ENCODE assay signal across 24 cellular contexts in the genomic region with DNA sequence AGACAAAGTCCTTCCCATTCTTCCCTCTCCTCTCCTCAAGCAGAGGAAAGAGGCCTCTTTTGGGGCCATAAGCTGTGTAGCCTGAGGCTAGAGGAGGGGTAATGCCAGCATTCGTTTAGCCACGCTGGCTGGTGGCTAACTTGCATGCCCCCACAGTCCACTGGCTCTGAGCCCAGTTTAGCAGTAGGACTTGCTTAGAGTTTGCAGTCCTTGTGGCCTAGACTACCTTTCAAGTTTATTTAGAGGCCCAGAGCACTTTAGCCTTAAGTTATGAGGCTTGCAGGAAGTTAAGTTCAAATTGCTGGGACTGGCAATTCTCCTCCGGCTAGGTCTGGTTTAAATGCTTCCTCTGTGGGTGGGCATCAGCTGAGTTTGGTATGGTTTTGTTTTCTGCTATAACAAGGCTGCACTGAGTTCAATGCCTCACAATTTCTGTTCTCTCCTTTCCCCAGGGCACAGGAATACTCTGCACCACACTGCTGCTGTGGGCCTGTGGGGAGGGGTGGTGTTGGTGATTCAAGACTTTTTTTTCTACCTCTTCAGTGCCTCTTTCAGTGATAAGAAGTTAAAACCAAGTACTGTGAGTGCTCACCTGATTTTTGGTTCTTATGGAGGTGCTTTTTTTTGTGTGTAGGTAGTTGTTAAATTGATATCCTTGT.
"Had no signal": no experiment of that assay in that cellular context is flagged by ENCODE, and none has a peak within 500 bp of the region (broad histone marks: within the 10 kb centered on the region; RNA-seq: fewer than 3 reads in every experiment).

No MANE protein-coding gene starts in this region.

- DNase-seq: effector CD4-positive, alpha-beta T cell; heart left ventricle; hypothalamus; kidney glomerular epithelial cell; mammary epithelial cell; mucosa of descending colon; naive thymus-derived CD8-positive, alpha-beta T cell; ovary; right lobe of liver; spleen; stimulated activated CD4-positive, alpha-beta T cell treated with anti-CD3 and anti-CD28 coated beads, Interleukin-15, amount 100 ng/mL, for 24 hours; stimulated activated CD4-positive, alpha-beta T cell treated with anti-CD3 and anti-CD28 coated beads, Interleukin-1b, Interleukin-23, amount 100 ng/mL, for 48 hours; stimulated activated CD4-positive, alpha-beta T cell treated with anti-CD3 and anti-CD28 coated beads, Interleukin-4, amount 100 ng/mL, for 24 hours; stimulated activated naive B cell treated with anti-CD40 and anti-IgM and Interleukin-4, amounts not matched to agents 10 μg/mL and 1 μg/mL and 100 μg/mL, for 72 hours; stimulated activated naive CD8-positive, alpha-beta T cell treated with anti-CD3 and anti-CD28 coated beads, Interleukin-15, amount 100 ng/mL, for 72 hours; testis; upper lobe of right lung had no signal

- H3K27me3 Mint-ChIP-seq: stimulated activated naive CD8-positive, alpha-beta T cell treated with anti-CD3 and anti-CD28 coated beads, Interleukin-15, amount 100 ng/mL, for 72 hours had no signal

- H3K36me3 Mint-ChIP-seq: naive thymus-derived CD8-positive, alpha-beta T cell; stimulated activated naive B cell treated with anti-CD40 and anti-IgM and Interleukin-4, amounts not matched to agents 10 μg/mL and 1 μg/mL and 100 μg/mL, for 72 hours had no signal

- H3K4me1 ChIP-seq: heart left ventricle, right lobe of liver, spleen, testis, tibial nerve, upper lobe of right lung, vagina had no signal

- ATAC-seq: heart left ventricle; mucosa of descending colon; naive thymus-derived CD8-positive, alpha-beta T cell; right lobe of liver; stimulated activated naive B cell treated with anti-CD40 and anti-IgM and Interleukin-4, amounts not matched to agents 10 μg/mL and 1 μg/mL and 100 μg/mL, for 72 hours; stimulated activated naive CD8-positive, alpha-beta T cell treated with anti-CD3 and anti-CD28 coated beads, Interleukin-15, amount 100 ng/mL, for 72 hours; upper lobe of right lung had no signal

- H3K27ac Mint-ChIP-seq: naive thymus-derived CD8-positive, alpha-beta T cell; progenitor cell of endocrine pancreas; stimulated activated naive B cell treated with anti-CD40 and anti-IgM and Interleukin-4, amounts not matched to agents 10 μg/mL and 1 μg/mL and 100 μg/mL, for 72 hours; stimulated activated naive CD8-positive, alpha-beta T cell treated with anti-CD3 and anti-CD28 coated beads, Interleukin-15, amount 100 ng/mL, for 72 hours had no signal

- H3K4me3 Mint-ChIP-seq: naive thymus-derived CD8-positive, alpha-beta T cell; stimulated activated naive B cell treated with anti-CD40 and anti-IgM and Interleukin-4, amounts not matched to agents 10 μg/mL and 1 μg/mL and 100 μg/mL, for 72 hours; stimulated activated naive CD8-positive, alpha-beta T cell treated with anti-CD3 and anti-CD28 coated beads, Interleukin-15, amount 100 ng/mL, for 72 hours had no signal

- H3K9me3 ChIP-seq: mucosa of descending colon, neutrophil, ovary, right lobe of liver, spleen, testis, tibial nerve, upper lobe of right lung, vagina had no signal

- H3K36me3 ChIP-seq: heart left ventricle, neutrophil, ovary, right lobe of liver, spleen, tibial nerve, upper lobe of right lung, vagina had no signal

- FAIRE-seq: frontal cortex, islet of Langerhans had no signal

- H3K27ac ChIP-seq: coronary artery, heart left ventricle, neutrophil, ovary, right lobe of liver, spleen, testis, tibial nerve, upper lobe of right lung, vagina had no signal

- H3K27me3 ChIP-seq: heart left ventricle, neutrophil, ovary, right lobe of liver, spleen, testis, tibial nerve, upper lobe of right lung, vagina had no signal

- H3K4me3 ChIP-seq: coronary artery, heart left ventricle, mucosa of descending colon, ovary, right lobe of liver, spleen, testis, tibial nerve, upper lobe of right lung, vagina had no signal

- H3K4me1 Mint-ChIP-seq: naive thymus-derived CD8-positive, alpha-beta T cell; stimulated activated naive B cell treated with anti-CD40 and anti-IgM and Interleukin-4, amounts not matched to agents 10 μg/mL and 1 μg/mL and 100 μg/mL, for 72 hours; stimulated activated naive CD8-positive, alpha-beta T cell treated with anti-CD3 and anti-CD28 coated beads, Interleukin-15, amount 100 ng/mL, for 72 hours had no signal
